In the genomic region with DNA sequence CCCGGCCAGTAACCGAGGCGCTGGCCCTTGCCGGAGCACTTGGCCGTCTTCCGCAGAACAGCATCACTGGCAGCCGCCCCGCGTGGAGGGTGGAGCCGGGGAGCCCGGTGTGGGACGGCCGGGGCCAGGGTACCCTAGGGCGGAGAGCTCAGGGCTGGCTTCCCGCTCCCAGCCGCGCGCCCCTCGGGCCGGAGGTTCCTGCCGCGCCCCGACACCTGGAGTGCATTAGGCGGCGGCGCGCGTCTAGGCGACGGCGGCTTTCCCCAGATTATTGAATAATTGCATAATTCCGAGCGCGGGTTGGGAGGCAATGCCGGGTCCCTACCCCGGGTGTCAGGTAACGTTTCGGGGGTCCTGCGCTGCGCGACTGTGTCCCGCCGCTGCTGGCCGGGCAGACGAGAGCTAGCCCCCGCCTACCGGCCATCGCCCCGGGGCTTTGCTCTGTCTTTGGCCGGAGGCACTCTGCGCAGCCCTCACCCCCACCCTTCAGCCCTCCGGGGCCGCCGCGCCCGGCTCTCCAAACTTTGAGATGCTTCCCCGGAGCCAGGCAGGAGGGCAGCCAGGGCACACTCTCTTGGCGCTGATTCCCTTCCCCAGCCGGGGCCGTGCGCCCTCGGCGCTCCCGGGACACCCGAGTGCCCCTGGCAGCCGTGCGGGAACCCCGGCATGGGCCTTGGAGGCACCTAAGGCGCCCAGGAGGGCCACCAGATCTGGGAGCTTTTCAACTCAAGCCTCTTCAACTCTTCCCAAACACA, we compare ENCODE assay signal across 8 cellular contexts. TPM values are rescaled to one million over a fixed set of nuclear protein-coding genes. Genes with fewer than 3 reads are reported as not detected.
DNase-seq lines count a peak whose midpoint lies in the region; ATAC-seq and TF ChIP-seq lines count a peak whose summit lies in the region.

No MANE protein-coding gene starts in this region.

- no peak for TF ChIP-seq CTCF in dorsolateral prefrontal cortex (IDR thresholded peaks at IDR 0.05 in 54 of 56, conservative IDR thresholded peaks at IDR 0.05 in 2 of 56; ENCODE audit: low read depth in 1 of 56, partially characterized antibody in 56 of 56)
- no peak for TF ChIP-seq CTCF in right lobe of liver (IDR thresholded peaks at IDR 0.05)
- peak; percentile 16 for TF ChIP-seq CTCF in thoracic aorta (IDR thresholded peaks at IDR 0.05)

- ATAC-seq in right lobe of liver (peak in 1 of 4 donors; percentile 9), thoracic aorta (ENCODE audit: insufficient number of reproducible peaks, low FRiP score, low read depth) (peak; percentile 30), HG02588 (IDR thresholded peaks at IDR 0.05; ENCODE audit: unreplicated experiment) (no peak), GM18498 (IDR thresholded peaks at IDR 0.05; ENCODE audit: unreplicated experiment) (no peak), HG03571 (IDR thresholded peaks at IDR 0.05; ENCODE audit: unreplicated experiment) (no peak)

- H3K27me3 ChIP-seq in dorsolateral prefrontal cortex (peaks cover 0 to 52% (median 34%) of the 10 kb centered on the region in 45 donors), right lobe of liver (peaks cover 0 to 16% of the 10 kb centered on the region in 2 donors), thoracic aorta (replicated peaks; ENCODE audit: insufficient read depth) (no peaks in the 10 kb centered on the region)

- H3K36me3 ChIP-seq in right lobe of liver (no peaks in the 10 kb centered on the region), thoracic aorta (no peaks in the 10 kb centered on the region)

- peak overlapping the region in 2 of 59 donors; percentile 9 to 17 for H3K27ac ChIP-seq in dorsolateral prefrontal cortex
- no peak overlapping the region for H3K27ac ChIP-seq in right lobe of liver
- H3K27ac ChIP-seq in thoracic aorta = peak overlapping the region; percentile 84 to 94

- TF ChIP-seq POLR2A in right lobe of liver (IDR thresholded peaks at IDR 0.05) (no peak), erythroblast (IDR thresholded peaks at IDR 0.05; ENCODE audit: low read length) (no peak)

- H3K4me1 ChIP-seq in right lobe of liver = peaks cover 0 to 11% (median 0%) of the 10 kb centered on the region in 4 donors
- peaks cover 6 to 54% of the 10 kb centered on the region in 2 donors for H3K4me1 ChIP-seq in thoracic aorta (ENCODE audit: control insufficient read depth in 1 of 2, low read depth in 2 of 2)

- no peaks in the 10 kb centered on the region for H3K9me3 ChIP-seq in right lobe of liver
- no peaks in the 10 kb centered on the region for H3K9me3 ChIP-seq in thoracic aorta

- 4% methylated on average over 16 of the region's 69 CpGs for WGBS in right lobe of liver (ENCODE audit: insufficient coverage, low coverage, low lambda C conversion rate, missing lambda C conversion rate)

- intact Hi-C loops in dorsolateral prefrontal cortex (cut with DNase I) = no loop called here
- intact Hi-C loops in right lobe of liver (cut with DNase I) = no loop called here

- H3K4me3 ChIP-seq in dorsolateral prefrontal cortex (peak overlapping the region in 58 of 59 donors; percentile 15 to 67 (median 48)), right lobe of liver (peak overlapping the region; percentile 18 to 26 (median 24)), thoracic aorta (peak overlapping the region; percentile 83)

- DNase-seq in M059J (ENCODE audit: low read depth) (peak; percentile 45), dorsolateral prefrontal cortex (no peak), right lobe of liver (no peak), thoracic aorta (ENCODE audit: low spot score) (no peak), erythroblast (lab: John Stamatoyannopoulos, UW) (no peak)

RNA-seq across cellular contexts. Expression of a gene that starts 0.7 kb away (rescaled TPM):
- 31.2 and 54.7 TPM in 2 replicates for total RNA-seq in M059J (2014; rRNA removed; shearing (Covaris generic))
- total RNA-seq in dorsolateral prefrontal cortex (10 to 100 TPM in 1 of 120 experiments, 1 to 10 TPM in 118, under 1 TPM in 1; 0.95 to 10.2 (median 3.7) TPM), right lobe of liver (1 to 10 TPM in 1 of 6 experiments, under 1 TPM in 5; 0.51 to 1.4 (median 0.73) TPM), thoracic aorta (100 to 1,000 TPM; 246 to 360 TPM)

Comparison
In these comparisons a context has a peak if more than half of its experiments do, and no peak if none do; other contexts are left out.
1. H3K27ac ChIP-seq: peak in thoracic aorta (2 of 2); none in right lobe of liver (0 of 3).
2. H3K4me3 ChIP-seq: peak in every context shown above with its lines; median percentile 83 in thoracic aorta; 48 in dorsolateral prefrontal cortex; 24 in right lobe of liver.